In genomic region chr1:48530727-48531351, GRCh38 we compare ENCODE assay signal across 1 cellular context.
TF ChIP-seq lines count a peak whose summit lies in the region.

No MANE protein-coding gene starts in this region.

TF ChIP-seq in HepG2, 621 proteins besides CTCF, POLR2A, EP300 and RAD21 (continued from another document and continues in another):
- TF ChIP-seq RXRB (CRISPR knock-in tag; IDR thresholded peaks at IDR 0.05; ENCODE audit: borderline replicate concordance): peak; percentile 54; the same call in 1 of the 2 replicates
- TF ChIP-seq ERF (CRISPR knock-in tag; IDR thresholded peaks at IDR 0.05): peak; percentile 72
- no peak for TF ChIP-seq KDM1A (CRISPR knock-in tag; IDR thresholded peaks at IDR 0.05)
- TF ChIP-seq ZNF569 (CRISPR knock-in tag; IDR thresholded peaks at IDR 0.05; ENCODE audit: borderline replicate concordance): no peak
- no peak for TF ChIP-seq ZNF333 (CRISPR knock-in tag; IDR thresholded peaks at IDR 0.05; ENCODE audit: borderline replicate concordance)
- no peak for TF ChIP-seq POLR2G (IDR thresholded peaks at IDR 0.05; ENCODE audit: low read depth, low read length)
- TF ChIP-seq GATAD2A (CRISPR knock-in tag; IDR thresholded peaks at IDR 0.05): no peak
- TF ChIP-seq ZNF678 (CRISPR knock-in tag; IDR thresholded peaks at IDR 0.05): no peak
- TF ChIP-seq, protein P1, sequence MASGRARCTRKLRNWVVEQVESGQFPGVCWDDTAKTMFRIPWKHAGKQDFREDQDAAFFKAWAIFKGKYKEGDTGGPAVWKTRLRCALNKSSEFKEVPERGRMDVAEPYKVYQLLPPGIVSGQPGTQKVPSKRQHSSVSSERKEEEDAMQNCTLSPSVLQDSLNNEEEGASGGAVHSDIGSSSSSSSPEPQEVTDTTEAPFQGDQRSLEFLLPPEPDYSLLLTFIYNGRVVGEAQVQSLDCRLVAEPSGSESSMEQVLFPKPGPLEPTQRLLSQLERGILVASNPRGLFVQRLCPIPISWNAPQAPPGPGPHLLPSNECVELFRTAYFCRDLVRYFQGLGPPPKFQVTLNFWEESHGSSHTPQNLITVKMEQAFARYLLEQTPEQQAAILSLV (CRISPR knock-in tag; IDR thresholded peaks at IDR 0.05; ENCODE audit: borderline replicate concordance): no peak
- no peak for TF ChIP-seq ZNF670 (CRISPR knock-in tag; IDR thresholded peaks at IDR 0.05; ENCODE audit: borderline replicate concordance)
- TF ChIP-seq MTF1 (CRISPR knock-in tag; IDR thresholded peaks at IDR 0.05): no peak
- TF ChIP-seq, protein P2, sequence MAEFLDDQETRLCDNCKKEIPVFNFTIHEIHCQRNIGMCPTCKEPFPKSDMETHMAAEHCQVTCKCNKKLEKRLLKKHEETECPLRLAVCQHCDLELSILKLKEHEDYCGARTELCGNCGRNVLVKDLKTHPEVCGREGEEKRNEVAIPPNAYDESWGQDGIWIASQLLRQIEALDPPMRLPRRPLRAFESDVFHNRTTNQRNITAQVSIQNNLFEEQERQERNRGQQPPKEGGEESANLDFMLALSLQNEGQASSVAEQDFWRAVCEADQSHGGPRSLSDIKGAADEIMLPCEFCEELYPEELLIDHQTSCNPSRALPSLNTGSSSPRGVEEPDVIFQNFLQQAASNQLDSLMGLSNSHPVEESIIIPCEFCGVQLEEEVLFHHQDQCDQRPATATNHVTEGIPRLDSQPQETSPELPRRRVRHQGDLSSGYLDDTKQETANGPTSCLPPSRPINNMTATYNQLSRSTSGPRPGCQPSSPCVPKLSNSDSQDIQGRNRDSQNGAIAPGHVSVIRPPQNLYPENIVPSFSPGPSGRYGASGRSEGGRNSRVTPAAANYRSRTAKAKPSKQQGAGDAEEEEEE (CRISPR knock-in tag; IDR thresholded peaks at IDR 0.05; ENCODE audit: borderline replicate concordance): no peak
- TF ChIP-seq THRA (CRISPR knock-in tag; IDR thresholded peaks at IDR 0.05; ENCODE audit: borderline replicate concordance): peak; percentile 55; the same call in 1 of the 2 replicates
- TF ChIP-seq NR2F6 (IDR thresholded peaks at IDR 0.05): no peak
- 0 out of 2 replicates have a peak, but pooled peaks have one; percentile 8 for TF ChIP-seq NR2F6 (CRISPR knock-in tag; IDR thresholded peaks at IDR 0.05)
- TF ChIP-seq ATF6 (CRISPR knock-in tag; conservative IDR thresholded peaks at IDR 0.05): 0 out of 2 replicates have a peak, but pooled peaks have one; percentile 93
- TF ChIP-seq MNT (IDR thresholded peaks at IDR 0.05): no peak
- TF ChIP-seq PCBP2 (optimal IDR thresholded peaks at IDR 0.05; ENCODE audit: low read depth, low read length, poor library complexity, severe bottlenecking): no peak
- TF ChIP-seq ZMAT3 (CRISPR knock-in tag; conservative IDR thresholded peaks at IDR 0.05): no peak
- TF ChIP-seq, protein P3, sequence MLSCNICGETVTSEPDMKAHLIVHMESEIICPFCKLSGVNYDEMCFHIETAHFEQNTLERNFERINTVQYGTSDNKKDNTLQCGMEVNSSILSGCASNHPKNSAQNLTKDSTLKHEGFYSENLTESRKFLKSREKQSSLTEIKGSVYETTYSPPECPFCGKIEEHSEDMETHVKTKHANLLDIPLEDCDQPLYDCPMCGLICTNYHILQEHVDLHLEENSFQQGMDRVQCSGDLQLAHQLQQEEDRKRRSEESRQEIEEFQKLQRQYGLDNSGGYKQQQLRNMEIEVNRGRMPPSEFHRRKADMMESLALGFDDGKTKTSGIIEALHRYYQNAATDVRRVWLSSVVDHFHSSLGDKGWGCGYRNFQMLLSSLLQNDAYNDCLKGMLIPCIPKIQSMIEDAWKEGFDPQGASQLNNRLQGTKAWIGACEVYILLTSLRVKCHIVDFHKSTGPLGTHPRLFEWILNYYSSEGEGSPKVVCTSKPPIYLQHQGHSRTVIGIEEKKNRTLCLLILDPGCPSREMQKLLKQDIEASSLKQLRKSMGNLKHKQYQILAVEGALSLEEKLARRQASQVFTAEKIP (CRISPR knock-in tag; IDR thresholded peaks at IDR 0.05; ENCODE audit: borderline replicate concordance): no peak
- TF ChIP-seq, protein P4, sequence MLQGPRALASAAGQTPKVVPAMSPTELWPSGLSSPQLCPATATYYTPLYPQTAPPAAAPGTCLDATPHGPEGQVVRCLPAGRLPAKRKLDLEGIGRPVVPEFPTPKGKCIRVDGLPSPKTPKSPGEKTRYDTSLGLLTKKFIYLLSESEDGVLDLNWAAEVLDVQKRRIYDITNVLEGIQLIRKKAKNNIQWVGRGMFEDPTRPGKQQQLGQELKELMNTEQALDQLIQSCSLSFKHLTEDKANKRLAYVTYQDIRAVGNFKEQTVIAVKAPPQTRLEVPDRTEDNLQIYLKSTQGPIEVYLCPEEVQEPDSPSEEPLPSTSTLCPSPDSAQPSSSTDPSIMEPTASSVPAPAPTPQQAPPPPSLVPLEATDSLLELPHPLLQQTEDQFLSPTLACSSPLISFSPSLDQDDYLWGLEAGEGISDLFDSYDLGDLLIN (CRISPR knock-in tag; IDR thresholded peaks at IDR 0.05; ENCODE audit: borderline replicate concordance): no peak
- TF ChIP-seq ZNF7 (CRISPR knock-in tag; IDR thresholded peaks at IDR 0.05): no peak
- TF ChIP-seq ZNF75D (CRISPR knock-in tag; IDR thresholded peaks at IDR 0.05; ENCODE audit: borderline replicate concordance): no peak
- TF ChIP-seq ASH2L (IDR thresholded peaks at IDR 0.05; ENCODE audit: insufficient read length, low read depth, low read length): no peak
- no peak for TF ChIP-seq ZNF547 (CRISPR knock-in tag; IDR thresholded peaks at IDR 0.05)
- no peak for TF ChIP-seq ZNF615 (CRISPR knock-in tag; IDR thresholded peaks at IDR 0.05; ENCODE audit: borderline replicate concordance)
- no peak for TF ChIP-seq SMAD9 (CRISPR knock-in tag; IDR thresholded peaks at IDR 0.05)
- TF ChIP-seq HDAC2 (CRISPR knock-in tag; IDR thresholded peaks at IDR 0.05): peak; percentile 87
- no peak for TF ChIP-seq RARG (CRISPR knock-in tag; IDR thresholded peaks at IDR 0.05; ENCODE audit: low read depth)
- TF ChIP-seq TARDBP (CRISPR knock-in tag; IDR thresholded peaks at IDR 0.05): no peak
- TF ChIP-seq ZNF776 (CRISPR knock-in tag; IDR thresholded peaks at IDR 0.05): no peak
- TF ChIP-seq NFRKB (IDR thresholded peaks at IDR 0.05): no peak
- TF ChIP-seq ZSCAN30 (CRISPR knock-in tag; IDR thresholded peaks at IDR 0.05): no peak
- TF ChIP-seq SATB2 (CRISPR knock-in tag; IDR thresholded peaks at IDR 0.05): peak; percentile 74; the same call in 1 of the 2 replicates
- TF ChIP-seq ZNF619 (CRISPR knock-in tag; IDR thresholded peaks at IDR 0.05): no peak
- no peak for TF ChIP-seq HNRNPH1 (optimal IDR thresholded peaks at IDR 0.05; ENCODE audit: low read depth, low read length)
- no peak for TF ChIP-seq ZNF3 (CRISPR knock-in tag; IDR thresholded peaks at IDR 0.05)
- peak; percentile 36; the same call in 1 of the 2 replicates for TF ChIP-seq MYC (CRISPR knock-in tag; IDR thresholded peaks at IDR 0.05; ENCODE audit: borderline replicate concordance)
- TF ChIP-seq HOXA5 (CRISPR knock-in tag; IDR thresholded peaks at IDR 0.05): peak; percentile 51; the same call in 1 of the 2 replicates
- no peak for TF ChIP-seq ZNF253 (CRISPR knock-in tag; IDR thresholded peaks at IDR 0.05; ENCODE audit: borderline replicate concordance)
- no peak for TF ChIP-seq ZNF362 (CRISPR knock-in tag; IDR thresholded peaks at IDR 0.05; ENCODE audit: borderline replicate concordance)
- TF ChIP-seq SOX5 (CRISPR knock-in tag; IDR thresholded peaks at IDR 0.05; ENCODE audit: borderline replicate concordance): no peak
- TF ChIP-seq REPIN1 (CRISPR knock-in tag; IDR thresholded peaks at IDR 0.05; ENCODE audit: borderline replicate concordance, low read depth): peak; percentile 62; the same call in 1 of the 2 replicates
- TF ChIP-seq RARA (CRISPR knock-in tag; IDR thresholded peaks at IDR 0.05): 0 out of 2 replicates have a peak, but pooled peaks have one; percentile 32
- TF ChIP-seq TERF1 (CRISPR knock-in tag; IDR thresholded peaks at IDR 0.05): no peak
- no peak for TF ChIP-seq RFX3 (CRISPR knock-in tag; IDR thresholded peaks at IDR 0.05)
- no peak for TF ChIP-seq ZMYM4 (CRISPR knock-in tag; IDR thresholded peaks at IDR 0.05)
- TF ChIP-seq, protein P5, sequence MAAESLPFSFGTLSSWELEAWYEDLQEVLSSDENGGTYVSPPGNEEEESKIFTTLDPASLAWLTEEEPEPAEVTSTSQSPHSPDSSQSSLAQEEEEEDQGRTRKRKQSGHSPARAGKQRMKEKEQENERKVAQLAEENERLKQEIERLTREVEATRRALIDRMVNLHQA (CRISPR knock-in tag; IDR thresholded peaks at IDR 0.05): no peak
- TF ChIP-seq KDM4B (CRISPR knock-in tag; IDR thresholded peaks at IDR 0.05): 0 out of 2 replicates have a peak, but pooled peaks have one; percentile 32
- TF ChIP-seq WIZ (CRISPR knock-in tag; IDR thresholded peaks at IDR 0.05): peak; percentile 98; the same call in 1 of the 2 replicates
- TF ChIP-seq, protein P6, sequence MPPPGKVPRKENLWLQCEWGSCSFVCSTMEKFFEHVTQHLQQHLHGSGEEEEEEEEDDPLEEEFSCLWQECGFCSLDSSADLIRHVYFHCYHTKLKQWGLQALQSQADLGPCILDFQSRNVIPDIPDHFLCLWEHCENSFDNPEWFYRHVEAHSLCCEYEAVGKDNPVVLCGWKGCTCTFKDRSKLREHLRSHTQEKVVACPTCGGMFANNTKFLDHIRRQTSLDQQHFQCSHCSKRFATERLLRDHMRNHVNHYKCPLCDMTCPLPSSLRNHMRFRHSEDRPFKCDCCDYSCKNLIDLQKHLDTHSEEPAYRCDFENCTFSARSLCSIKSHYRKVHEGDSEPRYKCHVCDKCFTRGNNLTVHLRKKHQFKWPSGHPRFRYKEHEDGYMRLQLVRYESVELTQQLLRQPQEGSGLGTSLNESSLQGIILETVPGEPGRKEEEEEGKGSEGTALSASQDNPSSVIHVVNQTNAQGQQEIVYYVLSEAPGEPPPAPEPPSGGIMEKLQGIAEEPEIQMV (CRISPR knock-in tag; IDR thresholded peaks at IDR 0.05; ENCODE audit: low read depth): no peak
- peak; percentile 54; the same call in 1 of the 2 replicates for TF ChIP-seq IKZF5 (CRISPR knock-in tag; IDR thresholded peaks at IDR 0.05)
- 0 out of 2 replicates have a peak, but pooled peaks have one; percentile 20 for TF ChIP-seq IRF2 (CRISPR knock-in tag; IDR thresholded peaks at IDR 0.05)
- TF ChIP-seq ZNF17 (CRISPR knock-in tag; IDR thresholded peaks at IDR 0.05): no peak
- no peak for TF ChIP-seq HOXA3 (CRISPR knock-in tag; IDR thresholded peaks at IDR 0.05)
- no peak for TF ChIP-seq TBL1XR1 (IDR thresholded peaks at IDR 0.05; ENCODE audit: borderline replicate concordance, low read length, partially characterized antibody)
